ENCODE assay signal across 8 cellular contexts in the genomic region with DNA sequence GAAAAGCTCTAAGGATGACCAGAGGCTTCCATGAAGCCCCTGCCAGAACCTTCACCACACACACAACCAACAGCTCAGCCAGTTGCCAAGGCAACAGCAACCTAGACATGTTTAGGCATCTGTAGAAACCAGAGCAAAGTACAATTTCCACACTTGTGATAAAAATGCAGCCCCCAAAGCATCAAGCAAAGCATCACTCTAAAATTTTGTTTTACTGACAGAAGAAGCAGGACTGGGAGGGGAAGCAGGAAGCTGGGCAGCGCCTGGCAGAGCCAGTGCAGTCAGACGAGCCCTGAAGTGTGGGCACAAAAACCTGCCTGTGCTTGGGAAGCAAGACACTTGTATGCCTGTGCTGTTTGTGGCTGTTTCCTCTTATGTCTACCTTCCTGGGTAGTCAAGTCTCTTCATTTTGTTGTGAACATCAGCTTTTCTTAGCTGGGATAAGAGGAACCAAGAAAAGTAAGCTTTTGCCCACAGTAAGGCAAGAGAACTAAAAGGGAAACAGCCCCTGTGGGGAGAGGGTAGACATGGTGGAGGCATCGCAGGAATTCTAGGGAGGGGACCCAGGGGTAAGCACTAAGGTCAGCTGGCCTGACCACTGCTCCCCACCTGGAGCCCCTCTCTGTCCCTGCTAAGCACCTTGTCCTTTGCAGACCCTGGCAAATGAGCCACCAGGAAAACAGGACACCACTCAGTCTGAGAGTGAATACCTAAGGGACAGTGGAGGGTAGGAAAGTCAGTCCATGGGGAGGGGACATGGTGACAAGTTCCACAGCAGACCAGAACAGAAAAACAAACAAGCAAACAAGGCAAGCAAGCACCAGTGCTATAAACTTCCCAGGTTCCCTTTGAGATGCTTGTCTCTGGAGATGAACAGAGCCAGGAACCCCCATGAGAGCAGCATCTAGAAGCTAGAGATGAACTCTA. TPM values are rescaled to one million over a fixed set of nuclear protein-coding genes. Genes with fewer than 3 reads are reported as not detected.
DNase-seq lines count a peak whose midpoint lies in the region; ATAC-seq and TF ChIP-seq lines count a peak whose summit lies in the region.

No MANE protein-coding gene starts in this region.

- peaks cover 0 to 3% (median 2%) of the 10 kb centered on the region in 3 donors for H3K36me3 Mint-ChIP-seq in CD8-positive, alpha-beta memory T cell
- H3K36me3 Mint-ChIP-seq in effector memory CD8-positive, alpha-beta T cell (ENCODE audit: insufficient read depth): peaks cover 14% of the 10 kb centered on the region
- peaks cover 9% of the 10 kb centered on the region for H3K36me3 Mint-ChIP-seq in nephron (ENCODE audit: low read depth)

- no peaks in the 10 kb centered on the region for H3K27me3 ChIP-seq in CD8-positive, alpha-beta memory T cell (ENCODE audit: insufficient read depth, low read length, poor library complexity, severe bottlenecking)

- no peaks in the 10 kb centered on the region for H3K9me3 ChIP-seq in CD8-positive, alpha-beta memory T cell (ENCODE audit: low read length)

- TF ChIP-seq CTCF in nephron (IDR thresholded peaks at IDR 0.05; ENCODE audit: unreplicated experiment in 3 of 3): no peak

- H3K36me3 ChIP-seq in CD8-positive, alpha-beta memory T cell (ENCODE audit: insufficient read depth, low read length): no peaks in the 10 kb centered on the region

- no peak overlapping the region for H3K4me3 ChIP-seq in CD8-positive, alpha-beta memory T cell (ENCODE audit: low read length)

- peak overlapping the region in 7 of 8 donors; percentile 5 to 81 (median 55) for H3K27ac Mint-ChIP-seq in CD8-positive, alpha-beta memory T cell
- H3K27ac Mint-ChIP-seq in effector memory CD8-positive, alpha-beta T cell: peak overlapping the region; percentile 84 to 90
- H3K27ac Mint-ChIP-seq in nephron: peak overlapping the region; percentile 25 to 59 (median 28)

- H3K27me3 Mint-ChIP-seq in CD8-positive, alpha-beta memory T cell: no peaks in the 10 kb centered on the region
- no peaks in the 10 kb centered on the region for H3K27me3 Mint-ChIP-seq in effector memory CD8-positive, alpha-beta T cell
- no peaks in the 10 kb centered on the region for H3K27me3 Mint-ChIP-seq in nephron (ENCODE audit: low read depth)

- H3K4me3 Mint-ChIP-seq in CD8-positive, alpha-beta memory T cell: no peak overlapping the region
- peak overlapping the region in 1 of 2 donors; percentile 29 for H3K4me3 Mint-ChIP-seq in effector memory CD8-positive, alpha-beta T cell
- no peak overlapping the region for H3K4me3 Mint-ChIP-seq in nephron

- ATAC-seq in effector memory CD8-positive, alpha-beta T cell (replicated peaks): peak; percentile 24
- ATAC-seq in HG03196 (IDR thresholded peaks at IDR 0.05; ENCODE audit: unreplicated experiment) (no peak), GM21786 (IDR thresholded peaks at IDR 0.05; ENCODE audit: unreplicated experiment) (no peak)

- H3K27ac ChIP-seq in CD8-positive, alpha-beta memory T cell (ENCODE audit: low read depth, low read length): no peak overlapping the region

- CTCF ChIA-PET in CD8-positive, alpha-beta memory T cell (lab: Charles Lee): no interaction called here

- peaks cover 20% of the 10 kb centered on the region for H3K4me1 ChIP-seq in CD8-positive, alpha-beta memory T cell (ENCODE audit: insufficient read depth, low read length)

- H3K9me3 Mint-ChIP-seq in CD8-positive, alpha-beta memory T cell: no peaks in the 10 kb centered on the region
- no peaks in the 10 kb centered on the region for H3K9me3 Mint-ChIP-seq in effector memory CD8-positive, alpha-beta T cell
- H3K9me3 Mint-ChIP-seq in nephron: peaks cover 6% of the 10 kb centered on the region

- H3K4me1 Mint-ChIP-seq in CD8-positive, alpha-beta memory T cell: peaks cover 70 to 87% (median 79%) of the 10 kb centered on the region in 3 donors
- H3K4me1 Mint-ChIP-seq in effector memory CD8-positive, alpha-beta T cell (ENCODE audit: low read depth in 2 of 2): peaks cover 53 to 74% of the 10 kb centered on the region in 2 donors
- peaks cover 62% of the 10 kb centered on the region for H3K4me1 Mint-ChIP-seq in nephron

- no peak for DNase-seq in CD8-positive, alpha-beta memory T cell
- DNase-seq in OCI-M1 (lab: John Stamatoyannopoulos, UW): peak; percentile 12
- no peak for DNase-seq in effector memory CD8-positive, alpha-beta T cell
- no peak for DNase-seq in AG08395 (ENCODE audit: low spot score)
- no peak for DNase-seq in activated effector memory CD4-positive, alpha-beta T cell treated with Interleukin-2 at 50 U/mL for 16 hours

- POLR2A ChIA-PET in CD8-positive, alpha-beta memory T cell (lab: Charles Lee): no interaction called here

RNA-seq across cellular contexts. Expression of gene PACSIN2, which starts 13.4 kb away (rescaled TPM):
- 10 to 100 TPM; 30.2 to 36.5 TPM for total RNA-seq in CD8-positive, alpha-beta memory T cell
- polyA plus RNA-seq in CD8-positive, alpha-beta memory T cell: 26.3 TPM

Comparison
In these comparisons a context has a peak if more than half of its experiments do, and no peak if none do; other contexts are left out.
1. H3K27ac Mint-ChIP-seq: peak in every context shown above with its lines; median percentile 87 in effector memory CD8-positive, alpha-beta T cell; 55 in CD8-positive, alpha-beta memory T cell; 28 in nephron.